ENCODE assay signal across 9 cellular contexts in genomic region chr15:41512512-41513281, GRCh38. TPM values are rescaled to one million over a fixed set of nuclear protein-coding genes. Genes with fewer than 3 reads are reported as not detected.
A peak's percentile ranks its signal among the peaks of the same experiment; 100 is the strongest.
DNase-seq lines count a peak whose midpoint lies in the region; ATAC-seq and TF ChIP-seq lines count a peak whose summit lies in the region.
"Had no signal": no experiment of that assay in that cellular context is flagged by ENCODE, and none has a peak within 500 bp of the region (broad histone marks: within the 10 kb centered on the region; RNA-seq: fewer than 3 reads in every experiment).

No MANE protein-coding gene starts in this region.

- intact Hi-C loops in Calu3 (cut with micrococcal nuclease; ENCODE audit: unreplicated experiment), result no loop called here
- intact Hi-C loops in uterus (cut with DNase I; ENCODE audit: low total_unique reads), result no loop called here

- TF ChIP-seq CTCF in Calu3 (IDR thresholded peaks at IDR 0.05; ENCODE audit: unreplicated experiment) (no peak), NB4 (IDR thresholded peaks at IDR 0.05; ENCODE audit: low read depth, low read length) (no peak), uterus (IDR thresholded peaks at IDR 0.05) (no peak)

- H3K27ac Mint-ChIP-seq in Calu3 (ENCODE audit: unreplicated experiment), result no peak overlapping the region
- H3K27ac Mint-ChIP-seq in central memory CD8-positive, alpha-beta T cell (ENCODE audit: low read depth), result no peak overlapping the region

- peak; percentile 43 for ATAC-seq in central memory CD8-positive, alpha-beta T cell (replicated peaks; ENCODE audit: extremely low read depth, poor library complexity, severe bottlenecking)
- ATAC-seq in GM18873 (IDR thresholded peaks at IDR 0.05; ENCODE audit: low FRiP score, unreplicated experiment), result no peak

- H3K36me3 Mint-ChIP-seq in Calu3 (ENCODE audit: insufficient read depth, unreplicated experiment), result peaks cover 9% of the 10 kb centered on the region
- no peaks in the 10 kb centered on the region for H3K36me3 Mint-ChIP-seq in central memory CD8-positive, alpha-beta T cell (ENCODE audit: insufficient read depth)

- DNase-seq in Calu3 (no peak), NB4 (ENCODE audit: low read depth) (peak; percentile 85), mucosa of gallbladder (ENCODE audit: low spot score) (no peak), uterus (no peak), AG08396 (ENCODE audit: low spot score) (no peak)
- DNase-seq in central memory CD8-positive, alpha-beta T cell (ENCODE audit: low spot score in 2 of 2), result no peak

- no peaks in the 10 kb centered on the region for H3K27me3 Mint-ChIP-seq in Calu3 (ENCODE audit: unreplicated experiment)
- peaks cover 21% of the 10 kb centered on the region for H3K27me3 Mint-ChIP-seq in central memory CD8-positive, alpha-beta T cell

- CTCF ChIA-PET in Calu3 (lab: Charles Lee), result no interaction called here

- peaks cover 26% of the 10 kb centered on the region for H3K27me3 ChIP-seq in mononuclear cell (ENCODE audit: insufficient read depth, low read length)
- H3K27me3 ChIP-seq in uterus, result peaks cover 14 to 19% of the 10 kb centered on the region in 2 donors

- no peak overlapping the region for H3K27ac ChIP-seq in uterus
- H3K27ac ChIP-seq: epithelial cell of prostate had no signal

- H3K4me3 Mint-ChIP-seq in Calu3 (ENCODE audit: low read depth, unreplicated experiment), result peak overlapping the region; percentile 58
- peak overlapping the region; percentile 74 for H3K4me3 Mint-ChIP-seq in central memory CD8-positive, alpha-beta T cell

- peaks cover 25% of the 10 kb centered on the region for H3K4me1 ChIP-seq in mononuclear cell (ENCODE audit: insufficient read depth, low read length)
- H3K4me1 ChIP-seq in uterus, result peaks cover 0 to 24% of the 10 kb centered on the region in 2 donors

- peak overlapping the region; percentile 52 for H3K4me3 ChIP-seq in NB4 (ENCODE audit: low read depth, low read length)
- peak overlapping the region; percentile 21 for H3K4me3 ChIP-seq in mononuclear cell (ENCODE audit: low read length)
- H3K4me3 ChIP-seq in uterus, result peak overlapping the region in 1 of 2 donors; percentile 0

- H3K9me3 Mint-ChIP-seq in Calu3 (ENCODE audit: low read depth, unreplicated experiment), result no peaks in the 10 kb centered on the region
- H3K9me3 Mint-ChIP-seq in central memory CD8-positive, alpha-beta T cell, result no peaks in the 10 kb centered on the region

- no peaks in the 10 kb centered on the region for H3K9me3 ChIP-seq in mononuclear cell (ENCODE audit: low read depth, low read length)
- no peaks in the 10 kb centered on the region for H3K9me3 ChIP-seq in uterus

- no peaks in the 10 kb centered on the region for H3K36me3 ChIP-seq in uterus

- no peaks in the 10 kb centered on the region for H3K4me1 Mint-ChIP-seq in Calu3 (ENCODE audit: low read depth, unreplicated experiment)
- peaks cover 25% of the 10 kb centered on the region for H3K4me1 Mint-ChIP-seq in central memory CD8-positive, alpha-beta T cell

- no TSS peak for BruUV-seq in Calu3 (replicated peaks; lab: Mats Ljungman, UMichigan)

- TF ChIP-seq POLR2A in NB4 (IDR thresholded peaks at IDR 0.05; ENCODE audit: extremely low read depth, insufficient read length) (no peak), uterus (IDR thresholded peaks at IDR 0.05) (no peak)

RNA-seq across cellular contexts. Expression of gene LTK, which starts 0.9 kb away (rescaled TPM):
- total RNA-seq in Calu3 (2022), result 0.24 and 0.32 TPM in 2 replicates
- total RNA-seq in mononuclear cell, result 1.6 TPM
- 2.5 TPM for total RNA-seq in mucosa of gallbladder
- total RNA-seq in uterus, result under 1 TPM in 2 of 4 donors, not detected in 2; 0.24 to 0.55 TPM

RNA-seq across cellular contexts. Expression of gene ITPKA, which starts 19.0 kb away (rescaled TPM):
- 0.61 and 0.68 TPM in 2 replicates for total RNA-seq in Calu3 (2022)
- 0.10 TPM for total RNA-seq in mononuclear cell
- 3.2 TPM for total RNA-seq in mucosa of gallbladder
- total RNA-seq in uterus, result 1 to 10 TPM in 1 of 4 donors, under 1 TPM in 1, not detected in 2; 0.41 to 1.3 TPM

RNA-seq across cellular contexts. Expression of gene RPAP1, which starts 31.4 kb away (rescaled TPM):
- 33.3 and 35.4 TPM in 2 replicates for total RNA-seq in Calu3 (2022)
- 9.9 TPM for total RNA-seq in mononuclear cell
- total RNA-seq in mucosa of gallbladder, result 38.7 TPM
- total RNA-seq in uterus, result 10 to 100 TPM in 3 of 4 donors, 1 to 10 TPM in 1; 3.8 to 42.5 (median 25.8) TPM

RNA-seq across cellular contexts. Expression of gene TYRO3, which starts 46.3 kb away (rescaled TPM):
- 5.5 and 8.1 TPM in 2 replicates for total RNA-seq in Calu3 (2022)
- 0.21 TPM for total RNA-seq in mononuclear cell
- 9.1 TPM for total RNA-seq in mucosa of gallbladder
- total RNA-seq in uterus, result 10 to 100 TPM in 3 of 4 donors, 1 to 10 TPM in 1; 6.5 to 34.8 (median 24.3) TPM
